31 cellular contexts compared by ENCODE assay signal in the genomic region with DNA sequence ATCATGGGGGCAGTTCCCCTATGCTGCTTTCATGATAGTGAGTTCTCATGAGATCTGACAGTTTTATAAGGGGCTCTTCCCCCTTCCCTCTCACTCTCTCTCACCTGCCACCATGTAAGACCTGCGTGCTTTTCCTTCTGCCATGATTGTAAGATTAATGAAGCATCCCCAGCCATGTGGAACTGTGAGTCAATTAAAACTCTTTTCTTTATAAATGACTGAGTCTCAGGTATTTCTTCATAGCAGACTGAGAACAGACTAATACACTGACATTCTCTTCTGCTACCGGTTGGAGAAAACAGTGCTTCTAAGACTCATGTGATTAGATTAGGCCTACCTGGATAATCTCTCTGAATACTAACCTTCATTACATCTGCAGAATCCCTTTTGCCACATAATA. TPM values are rescaled to one million over a fixed set of nuclear protein-coding genes. Genes with fewer than 3 reads are reported as not detected.
"Had no signal": no experiment of that assay in that cellular context is flagged by ENCODE, and none has a peak within 500 bp of the region (broad histone marks: within the 10 kb centered on the region; RNA-seq: fewer than 3 reads in every experiment).

No MANE protein-coding gene starts in this region.

- H3K27me3 Mint-ChIP-seq: progenitor cell of endocrine pancreas; stimulated activated naive CD8-positive, alpha-beta T cell treated with anti-CD3 and anti-CD28 coated beads, Interleukin-15, Interleukin-2, amounts not matched to agents 100 ng/mL and 50 ng/mL, for 24 hours had no signal

- H3K36me3 Mint-ChIP-seq: immature natural killer cell; naive thymus-derived CD8-positive, alpha-beta T cell; neural progenitor cell; stimulated activated effector memory CD8-positive, alpha-beta T cell treated with anti-CD3 and anti-CD28 coated beads, Interleukin-12 subunit alpha, Interleukin-12 subunit beta, amount 100 ng/mL, for 72 hours had no signal

- H3K4me3 ChIP-seq: left lung, lower lobe of right lung, neural progenitor cell, sigmoid colon, spleen, suprapubic skin, thoracic aorta, tibial artery, upper lobe of right lung had no signal

- H3K27me3 ChIP-seq: neural progenitor cell, neutrophil, sigmoid colon, suprapubic skin, tibial artery, upper lobe of right lung had no signal

- H3K27ac Mint-ChIP-seq: immature natural killer cell; nephron progenitor cell; neural progenitor cell; progenitor cell of endocrine pancreas; stimulated activated effector memory CD8-positive, alpha-beta T cell treated with anti-CD3 and anti-CD28 coated beads, Interleukin-12 subunit alpha, Interleukin-12 subunit beta, amount 100 ng/mL, for 72 hours; stimulated activated naive CD8-positive, alpha-beta T cell treated with anti-CD3 and anti-CD28 coated beads, Interleukin-15, Interleukin-2, amounts not matched to agents 100 ng/mL and 50 ng/mL, for 24 hours had no signal

- H3K27ac ChIP-seq: left lung, lower lobe of right lung, neural progenitor cell, neutrophil, sigmoid colon, spleen, suprapubic skin, thoracic aorta, tibial artery, upper lobe of right lung had no signal

- H3K4me1 Mint-ChIP-seq: immature natural killer cell; naive thymus-derived CD8-positive, alpha-beta T cell; nephron progenitor cell; stimulated activated effector memory CD8-positive, alpha-beta T cell treated with anti-CD3 and anti-CD28 coated beads, Interleukin-12 subunit alpha, Interleukin-12 subunit beta, amount 100 ng/mL, for 72 hours had no signal

- H3K4me1 ChIP-seq: left lung, lower lobe of right lung, neural progenitor cell, sigmoid colon, spleen, suprapubic skin, tibial artery, upper lobe of right lung had no signal

- H3K4me2 ChIP-seq: neural progenitor cell had no signal

- H3K4me3 Mint-ChIP-seq: immature natural killer cell; naive thymus-derived CD8-positive, alpha-beta T cell; nephron progenitor cell; neural progenitor cell; stimulated activated effector memory CD8-positive, alpha-beta T cell treated with anti-CD3 and anti-CD28 coated beads, Interleukin-12 subunit alpha, Interleukin-12 subunit beta, amount 100 ng/mL, for 72 hours; stimulated activated naive CD8-positive, alpha-beta T cell treated with anti-CD3 and anti-CD28 coated beads, Interleukin-15, Interleukin-2, amounts not matched to agents 100 ng/mL and 50 ng/mL, for 24 hours had no signal

- H3K9ac ChIP-seq: neural progenitor cell had no signal

- FAIRE-seq: kidney, small intestine, urothelium cell line had no signal

- DNase-seq: immature natural killer cell; kidney; left cardiac atrium; left lung; lower lobe of right lung; mammary epithelial cell; mesenchymal stem cell; naive thymus-derived CD8-positive, alpha-beta T cell; nephron progenitor cell; occipital lobe; retina; right cardiac atrium; sigmoid colon; small intestine; spleen; stimulated activated CD4-positive, alpha-beta T cell treated with anti-CD3 and anti-CD28 coated beads, Interleukin-4, amount 100 ng/mL, for 24 hours; stimulated activated naive CD4-positive, alpha-beta T cell; tibial artery; trophoblast cell; upper lobe of right lung had no signal

- H3K36me3 ChIP-seq: left lung, lower lobe of right lung, neural progenitor cell, neutrophil, sigmoid colon, spleen, suprapubic skin, thoracic aorta, tibial artery, upper lobe of right lung had no signal

- H3K9me3 Mint-ChIP-seq: immature natural killer cell; neural progenitor cell; stimulated activated effector memory CD8-positive, alpha-beta T cell treated with anti-CD3 and anti-CD28 coated beads, Interleukin-12 subunit alpha, Interleukin-12 subunit beta, amount 100 ng/mL, for 72 hours; stimulated activated naive CD8-positive, alpha-beta T cell treated with anti-CD3 and anti-CD28 coated beads, Interleukin-15, Interleukin-2, amounts not matched to agents 100 ng/mL and 50 ng/mL, for 24 hours had no signal

- H2AFZ ChIP-seq: neural progenitor cell had no signal

- H3K9me3 ChIP-seq: left lung, lower lobe of right lung, neutrophil, sigmoid colon, spleen, suprapubic skin, thoracic aorta, tibial artery, upper lobe of right lung had no signal

- ATAC-seq: left cardiac atrium; left lung; lower lobe of right lung; naive thymus-derived CD8-positive, alpha-beta T cell; right cardiac atrium; stimulated activated effector memory CD8-positive, alpha-beta T cell treated with anti-CD3 and anti-CD28 coated beads, Interleukin-12 subunit alpha, Interleukin-12 subunit beta, amount 100 ng/mL, for 72 hours; upper lobe of right lung had no signal

RNA-seq across cellular contexts. Expression of a gene that starts 45.4 kb away (rescaled TPM):
- total RNA-seq: kidney; left lung; liver; lower lobe of right lung; mammary epithelial cell; naive thymus-derived CD8-positive, alpha-beta T cell; osteocyte; progenitor cell of endocrine pancreas; pulmonary artery endothelial cell; sigmoid colon; spleen; suprapubic skin; thoracic aorta; upper lobe of right lung had no signal
